ENCODE assay signal across 8 cellular contexts in genomic region chr6:26240981-26241770, GRCh38.
DNase-seq lines count a peak whose midpoint lies in the region; ATAC-seq and TF ChIP-seq lines count a peak whose summit lies in the region.

No MANE protein-coding gene starts in this region.

- POLR2A ChIA-PET in IMR-90 (lab: Charles Lee; ENCODE audit: unreplicated experiment), result interaction anchor here (0.5 to 0.6 kb wide), 2 partner anchors 10 to 137 kb away, joined by 3 read pairs; a partner anchor contains a TSS

- peak overlapping the region; percentile 74 for H4K5ac ChIP-seq in IMR-90 (ENCODE audit: low read depth, low read length)

- CTCF ChIA-PET in IMR-90 (lab: Yijun Ruan, JAX), result no interaction called here

- peaks cover 0 to 4% of the 10 kb centered on the region in 2 experiments; a peak in 1 of 4 replicates for H3K79me1 ChIP-seq in IMR-90 (ENCODE audit: low read depth in 1 of 2, low read length in 2 of 2)

- no peak overlapping the region for H2AK5ac ChIP-seq in IMR-90 (ENCODE audit: low read depth, low read length)

- no TSS peak for BruUV-seq in IMR-90 (replicated peaks; lab: Mats Ljungman, UMichigan)

- peak overlapping the region; percentile 69 to 85 for H4K8ac ChIP-seq in IMR-90 (ENCODE audit: low read depth in 2 of 2, low read length in 2 of 2)

- H3K14ac ChIP-seq in IMR-90 (replicated peaks; ENCODE audit: low read depth, low read length), result peak overlapping the region; percentile 92

- H2AK9ac ChIP-seq in IMR-90 (replicated peaks; ENCODE audit: low read depth, low read length, poor library complexity), result peak overlapping the region; percentile 90

- peak overlapping the region; percentile 68 for H4K91ac ChIP-seq in IMR-90 (ENCODE audit: insufficient read depth, low read depth, low read length)

- H3K4me3 ChIP-seq in GM06990 (replicated peaks; ENCODE audit: low read depth, low read length) (peak overlapping the region; percentile 59), IMR-90 (ENCODE audit: insufficient read depth, low read depth, low read length) (peak overlapping the region; percentile 53), adipocyte (ENCODE audit: low read length) (peak overlapping the region; percentile 84)

- H3K56ac ChIP-seq in IMR-90 (ENCODE audit: extremely low read depth, insufficient read depth, low read length), result peak overlapping the region; percentile 90

- H2AFZ ChIP-seq in IMR-90 (replicated peaks; ENCODE audit: low read length, poor library complexity), result peak overlapping the region; percentile 89

- ATAC-seq in IMR-90 (ENCODE audit: low read depth), result peak; percentile 25

- H3K27ac ChIP-seq in IMR-90 (ENCODE audit: insufficient read depth, low read length), result peak overlapping the region; percentile 89

- H3K9ac ChIP-seq in IMR-90 (ENCODE audit: low read depth, low read length), result peak overlapping the region; percentile 74
- H3K9ac ChIP-seq in adipocyte (ENCODE audit: low read length), result peak overlapping the region; percentile 76

- H3K9me3 ChIP-seq in IMR-90 (ENCODE audit: control insufficient read depth, insufficient read depth, low read length) (no peaks in the 10 kb centered on the region), adipocyte (ENCODE audit: control insufficient read depth, low read length) (no peaks in the 10 kb centered on the region)

- intact Hi-C loops in IMR-90 (cut with micrococcal nuclease), result loop anchor here (1.0 to 2.0 kb wide), 2 partner anchors 9 to 44 kb away; a partner anchor contains a TSS

- H3K4me2 ChIP-seq in IMR-90 (ENCODE audit: low read depth, low read length), result peak overlapping the region; percentile 73

- dilution Hi-C loops in IMR-90 (cut with HindIII; ENCODE audit: low sequenced_read_pairs, unreplicated experiment), result no loop called here

- H3K36me3 ChIP-seq in GM06990 (ENCODE audit: control insufficient read depth, insufficient read depth, low read length) (no peaks in the 10 kb centered on the region), IMR-90 (ENCODE audit: control insufficient read depth, insufficient read depth, low read length) (no peaks in the 10 kb centered on the region), adipocyte (ENCODE audit: control insufficient read depth, insufficient read depth, low read length, severe bottlenecking) (no peaks in the 10 kb centered on the region)

- TF ChIP-seq POLR2A in IMR-90 (IDR thresholded peaks at IDR 0.05; ENCODE audit: low read depth, low read length), result no peak

- H2BK120ac ChIP-seq in IMR-90 (ENCODE audit: low read depth, low read length), result peak overlapping the region; percentile 88

- WGBS in IMR-90 (ENCODE audit: extremely low coverage in 2 of 2, insufficient read length in 1 of 2), 2 experiments, result 23% methylated on average over 6 of the region's 35 CpGs; no CpG with 5 or more reads in 1 of the 2 experiments

- no peaks in the 10 kb centered on the region for H4K20me1 ChIP-seq in IMR-90 (ENCODE audit: insufficient read depth, low read length)

- H3K18ac ChIP-seq in IMR-90 (ENCODE audit: low read depth, low read length), result peak overlapping the region; percentile 58

- DNase-seq in GM06990 (ENCODE audit: extremely low read depth, insufficient read length), result peak; percentile 69
- peak; percentile 87 for DNase-seq in IMR-90
- peak; percentile 77 for DNase-seq in adipocyte (ENCODE audit: low read depth)
- DNase-seq in iris pigment epithelial cell (ENCODE audit: low read depth), result peak; percentile 96
- peak; percentile 53 to 74 for DNase-seq in stimulated activated CD8-positive, alpha-beta memory T cell treated with anti-CD3 and anti-CD28 coated beads, Interleukin-7, amount 100 ng/mL, for 48 hours (ENCODE audit: extremely low read depth in 1 of 2, low read depth in 1 of 2)
- DNase-seq in kidney glomerular epithelial cell (lab: John Stamatoyannopoulos, UW), result no peak
- no peak for DNase-seq in GM03348 (ENCODE audit: low spot score)
- no peak for DNase-seq in hepatic stellate cell (ENCODE audit: low spot score)

- TF ChIP-seq RAD21 in IMR-90 (IDR thresholded peaks at IDR 0.05; ENCODE audit: low read length), result no peak

- H3K27me3 ChIP-seq in GM06990 (replicated peaks; ENCODE audit: control insufficient read depth, insufficient read depth, low read length) (no peaks in the 10 kb centered on the region), IMR-90 (ENCODE audit: control insufficient read depth, insufficient read depth, low read length) (no peaks in the 10 kb centered on the region), adipocyte (replicated peaks; ENCODE audit: control insufficient read depth, insufficient read depth, low read length) (peaks cover 18% of the 10 kb centered on the region)

- peak overlapping the region; percentile 87 for H2BK5ac ChIP-seq in IMR-90 (ENCODE audit: low read depth, low read length, poor library complexity, severe bottlenecking)

- H2BK15ac ChIP-seq in IMR-90 (ENCODE audit: low read depth, low read length), result peak overlapping the region; percentile 52; the same call in 2 of the 3 replicates

- H3K9me1 ChIP-seq in IMR-90 (ENCODE audit: insufficient read depth, low read length), result peaks cover 3% of the 10 kb centered on the region; the same call in 1 of the 2 replicates

- TF ChIP-seq CTCF in GM06990 (IDR thresholded peaks at IDR 0.05; ENCODE audit: insufficient read depth, low read length, poor library complexity, severe bottlenecking), result no peak
- no peak for TF ChIP-seq CTCF in IMR-90 (conservative IDR thresholded peaks at IDR 0.05; ENCODE audit: low read depth, low read length)

- in situ Hi-C loops in IMR-90 (cut with MboI; ENCODE audit: low sequenced_read_pairs), result no loop called here

- H2BK20ac ChIP-seq in IMR-90 (ENCODE audit: low read depth, low read length), result peak overlapping the region; percentile 10; the same call in 1 of the 2 replicates

- no peaks in the 10 kb centered on the region for H3K4me1 ChIP-seq in IMR-90 (ENCODE audit: control insufficient read depth, insufficient read depth, low read length)
- no peaks in the 10 kb centered on the region for H3K4me1 ChIP-seq in adipocyte (ENCODE audit: control insufficient read depth, insufficient read depth, low read length)

- H3K4ac ChIP-seq in IMR-90 (ENCODE audit: low read depth, low read length), result peak overlapping the region; percentile 91

- peak overlapping the region; percentile 98 for H3K23ac ChIP-seq in IMR-90 (ENCODE audit: low read depth, low read length)

TF ChIP-seq in IMR-90, 13 proteins besides CTCF, POLR2A, EP300 and RAD21:
- TF ChIP-seq MXI1 (IDR thresholded peaks at IDR 0.05; ENCODE audit: borderline replicate concordance, low read depth, low read length) (no peak), CEBPB (IDR thresholded peaks at IDR 0.05; ENCODE audit: low read depth, low read length) (peak; percentile 97), RCOR1 (IDR thresholded peaks at IDR 0.05; ENCODE audit: insufficient replicate concordance, low read length) (no peak), FOS (IDR thresholded peaks at IDR 0.05; ENCODE audit: low read depth, low read length) (0 out of 2 replicates have a peak, but pooled peaks have one; percentile 39), NFE2L2 (IDR thresholded peaks at IDR 0.05; ENCODE audit: low read depth, low read length) (no peak), MAZ (IDR thresholded peaks at IDR 0.05; ENCODE audit: borderline replicate concordance, low read depth, low read length) (peak; percentile 50; the same call in 1 of the 2 replicates), SMC3 (IDR thresholded peaks at IDR 0.05; ENCODE audit: low read depth, low read length) (no peak), MAFK (IDR thresholded peaks at IDR 0.05; ENCODE audit: low read depth, low read length) (no peak), CHD1 (IDR thresholded peaks at IDR 0.05; ENCODE audit: low read depth, low read length) (no peak), BHLHE40 (IDR thresholded peaks at IDR 0.05; ENCODE audit: low read depth, low read length) (peak; percentile 15; the same call in 1 of the 2 replicates), RFX5 (IDR thresholded peaks at IDR 0.05; ENCODE audit: low read depth, low read length) (no peak)
- TF ChIP-seq, protein P1, sequence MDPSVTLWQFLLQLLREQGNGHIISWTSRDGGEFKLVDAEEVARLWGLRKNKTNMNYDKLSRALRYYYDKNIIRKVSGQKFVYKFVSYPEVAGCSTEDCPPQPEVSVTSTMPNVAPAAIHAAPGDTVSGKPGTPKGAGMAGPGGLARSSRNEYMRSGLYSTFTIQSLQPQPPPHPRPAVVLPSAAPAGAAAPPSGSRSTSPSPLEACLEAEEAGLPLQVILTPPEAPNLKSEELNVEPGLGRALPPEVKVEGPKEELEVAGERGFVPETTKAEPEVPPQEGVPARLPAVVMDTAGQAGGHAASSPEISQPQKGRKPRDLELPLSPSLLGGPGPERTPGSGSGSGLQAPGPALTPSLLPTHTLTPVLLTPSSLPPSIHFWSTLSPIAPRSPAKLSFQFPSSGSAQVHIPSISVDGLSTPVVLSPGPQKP (IDR thresholded peaks at IDR 0.05; ENCODE audit: borderline replicate concordance, low read depth, low read length), result no peak
- TF ChIP-seq, protein P2, sequence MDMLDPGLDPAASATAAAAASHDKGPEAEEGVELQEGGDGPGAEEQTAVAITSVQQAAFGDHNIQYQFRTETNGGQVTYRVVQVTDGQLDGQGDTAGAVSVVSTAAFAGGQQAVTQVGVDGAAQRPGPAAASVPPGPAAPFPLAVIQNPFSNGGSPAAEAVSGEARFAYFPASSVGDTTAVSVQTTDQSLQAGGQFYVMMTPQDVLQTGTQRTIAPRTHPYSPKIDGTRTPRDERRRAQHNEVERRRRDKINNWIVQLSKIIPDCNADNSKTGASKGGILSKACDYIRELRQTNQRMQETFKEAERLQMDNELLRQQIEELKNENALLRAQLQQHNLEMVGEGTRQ (IDR thresholded peaks at IDR 0.05; ENCODE audit: low read depth, low read length), result no peak

Comparison
In these comparisons a context has a peak if more than half of its experiments do, and no peak if none do; other contexts are left out.
1. DNase-seq: peak in GM06990 (single experiment), IMR-90 (single experiment), adipocyte (single experiment), iris pigment epithelial cell (single experiment) and stimulated activated CD8-positive, alpha-beta memory T cell treated with anti-CD3 and anti-CD28 coated beads, Interleukin-7, amount 100 ng/mL, for 48 hours (2 of 2); none in kidney glomerular epithelial cell (single experiment), GM03348 (single experiment) and hepatic stellate cell (single experiment).
2. Peak in every context shown above with its lines, with median percentiles within 50 percentile points of each other: H3K4me3 ChIP-seq.